ENCODE assay signal across 13 cellular contexts in the genomic region with DNA sequence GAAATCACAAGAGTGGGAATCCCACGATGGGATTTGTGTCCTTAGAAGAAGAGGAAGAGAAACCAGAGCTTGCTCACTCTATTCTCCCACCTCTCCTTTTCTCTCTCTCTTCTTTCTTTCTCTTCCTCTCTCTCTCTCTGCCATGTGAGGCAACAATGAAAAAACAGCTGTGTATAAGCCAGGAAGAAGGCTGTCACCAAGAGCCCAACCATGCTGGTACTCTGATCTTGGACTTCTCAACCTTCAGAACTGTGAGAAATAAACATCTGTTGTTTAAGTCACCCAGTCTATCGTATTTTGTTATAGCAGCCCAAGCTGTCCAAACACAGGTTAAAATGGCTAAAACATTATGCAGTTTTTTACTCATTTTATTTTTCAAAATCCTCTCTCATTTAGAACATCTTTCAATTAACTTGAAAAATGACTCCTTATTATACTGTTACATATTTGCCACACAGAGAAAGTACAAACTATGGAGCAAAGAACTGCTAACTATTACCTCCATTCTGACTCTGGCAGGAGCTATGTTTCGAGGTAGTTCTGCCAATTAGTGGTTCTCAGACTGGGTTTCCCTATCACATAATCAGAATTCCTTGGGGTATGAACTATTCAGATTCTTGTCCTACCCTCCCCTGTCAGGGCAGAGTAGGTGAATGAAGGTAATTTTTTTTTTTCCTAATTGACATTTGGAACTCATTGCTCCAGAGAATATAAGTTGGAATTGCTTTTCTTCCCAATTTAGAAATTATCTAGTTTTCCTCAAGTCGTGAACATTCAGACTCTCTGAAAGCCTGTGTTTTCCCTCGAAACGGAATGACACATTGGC.
DNase-seq lines count a peak whose midpoint lies in the region; ATAC-seq and TF ChIP-seq lines count a peak whose summit lies in the region.
"Had no signal": no experiment of that assay in that cellular context is flagged by ENCODE, and none has a peak within 500 bp of the region (broad histone marks: within the 10 kb centered on the region; RNA-seq: fewer than 3 reads in every experiment).

No MANE protein-coding gene starts in this region.

- no peak overlapping the region for H3K4me3 ChIP-seq in GM23248
- H3K4me3 ChIP-seq in neural cell (ENCODE audit: low read length), result peak overlapping the region; percentile 29
- no peak overlapping the region for H3K4me3 ChIP-seq in Peyer's patch
- H3K4me3 ChIP-seq in psoas muscle, result no peak overlapping the region
- H3K4me3 ChIP-seq: hepatocyte, MG63 had no signal

- TF ChIP-seq RAD21 in neural cell (conservative IDR thresholded peaks at IDR 0.05), result no peak

- in situ Hi-C loops in GM23248 (cut with MboI), result no loop called here

- no peak overlapping the region for H2AFZ ChIP-seq in GM23248
- H2AFZ ChIP-seq in neural cell (ENCODE audit: low read depth, low read length), result no peak overlapping the region
- H2AFZ ChIP-seq: hepatocyte had no signal

- H3K9ac ChIP-seq in GM23248 (no peak overlapping the region), neural cell (ENCODE audit: low read length) (peak overlapping the region; percentile 32)

- no peak for TF ChIP-seq EP300 in neural cell (conservative IDR thresholded peaks at IDR 0.05; ENCODE audit: poor library complexity, severe bottlenecking)

- DNase-seq in GM23248 (peak; percentile 31), NCI-H1436 (lab: John Stamatoyannopoulos, UW) (peak; percentile 15), astrocyte of the hippocampus (ENCODE audit: low read depth, low spot score) (peak; percentile 85), NCI-H774 (lab: John Stamatoyannopoulos, UW) (no peak), Peyer's patch (no peak), psoas muscle (no peak)
- DNase-seq: activated CD4-positive, alpha-beta memory T cell treated with anti-CD3 and anti-CD28 coated beads for 36 hours; naive B cell; stimulated activated CD4-positive, alpha-beta T cell treated with anti-CD3 and anti-CD28 coated beads, Interleukin-4, amount 100 ng/mL, for 1 hour had no signal

- WGBS in GM23248 (ENCODE audit: low coverage in 1 of 2, low lambda C conversion rate in 2 of 2, missing lambda C conversion rate in 2 of 2), 2 experiments, result 8 to 9% methylated on average over 6 of the region's 6 CpGs
- 31 to 36% (median 34%) methylated on average over 6 of the region's 6 CpGs for WGBS in psoas muscle, 3 donors

- H3K79me2 ChIP-seq in GM23248 (ENCODE audit: insufficient read depth) (no peaks in the 10 kb centered on the region), neural cell (replicated peaks; ENCODE audit: insufficient read depth, low read length) (no peaks in the 10 kb centered on the region)
- H3K79me2 ChIP-seq: hepatocyte had no signal

- peaks cover 27% of the 10 kb centered on the region for H3K4me1 ChIP-seq in GM23248 (ENCODE audit: insufficient read depth)
- H3K4me1 ChIP-seq in Peyer's patch, result peaks cover 0 to 10% (median 0%) of the 10 kb centered on the region in 4 donors
- H3K4me1 ChIP-seq in psoas muscle, result peaks cover 27% of the 10 kb centered on the region

- H3K27me3 ChIP-seq in GM23248 (replicated peaks; ENCODE audit: insufficient read depth), result no peaks in the 10 kb centered on the region
- no peaks in the 10 kb centered on the region for H3K27me3 ChIP-seq in neural cell (ENCODE audit: insufficient read depth, low read depth, low read length)
- H3K27me3 ChIP-seq in Peyer's patch, result no peaks in the 10 kb centered on the region
- H3K27me3 ChIP-seq in psoas muscle (ENCODE audit: insufficient read depth in 3 of 3, low read length in 2 of 3), result no peaks in the 10 kb centered on the region
- H3K27me3 ChIP-seq: hepatocyte, MG63 had no signal

- intact Hi-C loops in psoas muscle (cut with DNase I), result no loop called here

- H3K9me3 ChIP-seq in GM23248 (ENCODE audit: low read depth) (no peaks in the 10 kb centered on the region), neural cell (ENCODE audit: low read length) (no peaks in the 10 kb centered on the region), Peyer's patch (no peaks in the 10 kb centered on the region), psoas muscle (no peaks in the 10 kb centered on the region)
- H3K9me3 ChIP-seq: MG63 had no signal

- H3K4me2 ChIP-seq in GM23248 (ENCODE audit: unreplicated experiment) (peak overlapping the region; percentile 60), neural cell (ENCODE audit: low read length) (no peak overlapping the region)
- H3K4me2 ChIP-seq: hepatocyte had no signal

- H3F3A ChIP-seq in GM23248 (ENCODE audit: insufficient read depth) (peaks cover 32% of the 10 kb centered on the region), neural cell (ENCODE audit: insufficient read depth, low read length, poor library complexity, severe bottlenecking) (peaks cover 3% of the 10 kb centered on the region)

- H4K20me1 ChIP-seq in GM23248 (ENCODE audit: insufficient read depth) (no peaks in the 10 kb centered on the region), neural cell (ENCODE audit: insufficient read depth) (no peaks in the 10 kb centered on the region)

- TF ChIP-seq CTCF in neural cell (IDR thresholded peaks at IDR 0.05; ENCODE audit: poor library complexity, severe bottlenecking) (no peak), Peyer's patch (IDR thresholded peaks at IDR 0.05) (no peak), psoas muscle (IDR thresholded peaks at IDR 0.05) (no peak)

- no peaks in the 10 kb centered on the region for H3K36me3 ChIP-seq in GM23248 (ENCODE audit: low read depth)
- no peaks in the 10 kb centered on the region for H3K36me3 ChIP-seq in neural cell (ENCODE audit: insufficient read depth, low read length)
- H3K36me3 ChIP-seq in Peyer's patch, result no peaks in the 10 kb centered on the region
- H3K36me3 ChIP-seq in psoas muscle (ENCODE audit: insufficient read depth in 1 of 2, low read depth in 1 of 2), result no peaks in the 10 kb centered on the region
- H3K36me3 ChIP-seq: MG63 had no signal

- peak overlapping the region; percentile 25; the same call in 1 of the 2 replicates for H3K27ac ChIP-seq in GM23248
- H3K27ac ChIP-seq in neural cell (ENCODE audit: low read length), result peak overlapping the region; percentile 70
- no peak overlapping the region for H3K27ac ChIP-seq in Peyer's patch
- no peak overlapping the region for H3K27ac ChIP-seq in psoas muscle
- H3K27ac ChIP-seq: hepatocyte had no signal

- no peak for ATAC-seq in psoas muscle
- ATAC-seq: left lobe of liver had no signal

- no peak for TF ChIP-seq POLR2A in Peyer's patch (IDR thresholded peaks at IDR 0.05)

- H3K9me2 ChIP-seq in GM23248 (ENCODE audit: insufficient read depth) (no peaks in the 10 kb centered on the region), neural cell (ENCODE audit: insufficient read depth, low read length) (no peaks in the 10 kb centered on the region)

TF ChIP-seq in neural cell, 6 proteins besides CTCF, POLR2A, EP300 and RAD21:
- TF ChIP-seq, protein P1, sequence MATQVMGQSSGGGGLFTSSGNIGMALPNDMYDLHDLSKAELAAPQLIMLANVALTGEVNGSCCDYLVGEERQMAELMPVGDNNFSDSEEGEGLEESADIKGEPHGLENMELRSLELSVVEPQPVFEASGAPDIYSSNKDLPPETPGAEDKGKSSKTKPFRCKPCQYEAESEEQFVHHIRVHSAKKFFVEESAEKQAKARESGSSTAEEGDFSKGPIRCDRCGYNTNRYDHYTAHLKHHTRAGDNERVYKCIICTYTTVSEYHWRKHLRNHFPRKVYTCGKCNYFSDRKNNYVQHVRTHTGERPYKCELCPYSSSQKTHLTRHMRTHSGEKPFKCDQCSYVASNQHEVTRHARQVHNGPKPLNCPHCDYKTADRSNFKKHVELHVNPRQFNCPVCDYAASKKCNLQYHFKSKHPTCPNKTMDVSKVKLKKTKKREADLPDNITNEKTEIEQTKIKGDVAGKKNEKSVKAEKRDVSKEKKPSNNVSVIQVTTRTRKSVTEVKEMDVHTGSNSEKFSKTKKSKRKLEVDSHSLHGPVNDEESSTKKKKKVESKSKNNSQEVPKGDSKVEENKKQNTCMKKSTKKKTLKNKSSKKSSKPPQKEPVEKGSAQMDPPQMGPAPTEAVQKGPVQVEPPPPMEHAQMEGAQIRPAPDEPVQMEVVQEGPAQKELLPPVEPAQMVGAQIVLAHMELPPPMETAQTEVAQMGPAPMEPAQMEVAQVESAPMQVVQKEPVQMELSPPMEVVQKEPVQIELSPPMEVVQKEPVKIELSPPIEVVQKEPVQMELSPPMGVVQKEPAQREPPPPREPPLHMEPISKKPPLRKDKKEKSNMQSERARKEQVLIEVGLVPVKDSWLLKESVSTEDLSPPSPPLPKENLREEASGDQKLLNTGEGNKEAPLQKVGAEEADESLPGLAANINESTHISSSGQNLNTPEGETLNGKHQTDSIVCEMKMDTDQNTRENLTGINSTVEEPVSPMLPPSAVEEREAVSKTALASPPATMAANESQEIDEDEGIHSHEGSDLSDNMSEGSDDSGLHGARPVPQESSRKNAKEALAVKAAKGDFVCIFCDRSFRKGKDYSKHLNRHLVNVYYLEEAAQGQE (IDR thresholded peaks at IDR 0.05; ENCODE audit: borderline replicate concordance), result no peak
- no peak for TF ChIP-seq EZH2 (IDR thresholded peaks at IDR 0.05; ENCODE audit: borderline replicate concordance, insufficient read depth, low read length, poor library complexity, severe bottlenecking)
- TF ChIP-seq POLR2AphosphoS5 (IDR thresholded peaks at IDR 0.05), result no peak
- no peak for TF ChIP-seq MXI1 (conservative IDR thresholded peaks at IDR 0.05; ENCODE audit: poor library complexity, severe bottlenecking)
- no peak for TF ChIP-seq SMC3 (conservative IDR thresholded peaks at IDR 0.05; ENCODE audit: poor library complexity)
- no peak for TF ChIP-seq TAF1 (IDR thresholded peaks at IDR 0.05; ENCODE audit: low read depth)
TF ChIP-seq in neural cell: peak in this region for 0.

Comparison
In these comparisons a context has a peak if more than half of its experiments do, and no peak if none do; other contexts are left out.
1. DNase-seq: peak in GM23248 (single experiment), NCI-H1436 (single experiment) and astrocyte of the hippocampus (single experiment); none in NCI-H774 (single experiment), Peyer's patch (0 of 3) and psoas muscle (0 of 2).
2. H3K27ac ChIP-seq: peak in GM23248 (single experiment) and neural cell (single experiment); none in Peyer's patch (0 of 4) and psoas muscle (single experiment).